ENCODE assay signal across 11 cellular contexts in genomic region chr11:68690671-68691401, GRCh38. TPM values are rescaled to one million over a fixed set of nuclear protein-coding genes. Genes with fewer than 3 reads are reported as not detected.
DNase-seq lines count a peak whose midpoint lies in the region; ATAC-seq and TF ChIP-seq lines count a peak whose summit lies in the region.
"Had no signal": no experiment of that assay in that cellular context is flagged by ENCODE, and none has a peak within 500 bp of the region (broad histone marks: within the 10 kb centered on the region; RNA-seq: fewer than 3 reads in every experiment).

No MANE protein-coding gene starts in this region.

- H3K4me1 Mint-ChIP-seq in activated T-cell treated with anti-CD3 and anti-CD28 coated beads, Interleukin-2, amount 50 U/mL, for 72 hours (ENCODE audit: low read depth): peaks cover 23% of the 10 kb centered on the region
- H3K4me1 Mint-ChIP-seq: memory B cell had no signal

- H3K4me1 ChIP-seq in SK-N-SH (ENCODE audit: control insufficient read depth in 1 of 2, insufficient read depth in 2 of 2, low read depth in 1 of 2, low read length in 1 of 2): peaks cover 0 to 29% of the 10 kb centered on the region in 2 experiments; a peak in 1 of 4 replicates

- H3F3A ChIP-seq in SK-N-SH (replicated peaks; ENCODE audit: insufficient read depth): no peaks in the 10 kb centered on the region

- H3K4me2 ChIP-seq in SK-N-SH: no peak overlapping the region

- H4K20me1 ChIP-seq in SK-N-SH (ENCODE audit: insufficient read depth): no peaks in the 10 kb centered on the region

- peaks cover 28% of the 10 kb centered on the region for H3K27me3 Mint-ChIP-seq in activated T-cell treated with anti-CD3 and anti-CD28 coated beads, Interleukin-2, amount 50 U/mL, for 72 hours (ENCODE audit: low read depth)

- no peaks in the 10 kb centered on the region for H3K9me3 ChIP-seq in SK-N-SH

- no peaks in the 10 kb centered on the region for H3K36me3 ChIP-seq in SK-N-SH (replicated peaks in 1 of 2; ENCODE audit: control insufficient read depth in 1 of 2, insufficient read depth in 2 of 2, low read length in 1 of 2)

- H3K9ac ChIP-seq in SK-N-SH: no peak overlapping the region

- no peak overlapping the region for H3K4me3 ChIP-seq in SK-N-SH (ENCODE audit: low read depth in 2 of 2, low read length in 1 of 2)
- H3K4me3 ChIP-seq in Jurkat, Clone E6-1 (ENCODE audit: low read length): no peak overlapping the region

- H3K27ac Mint-ChIP-seq in activated T-cell treated with anti-CD3 and anti-CD28 coated beads, Interleukin-2, amount 50 U/mL, for 72 hours: no peak overlapping the region
- H3K27ac Mint-ChIP-seq: memory B cell had no signal

- H3K9me2 ChIP-seq in SK-N-SH: no peaks in the 10 kb centered on the region

- POLR2A ChIA-PET in SK-N-SH (lab: Yijun Ruan, JAX): no interaction called here

- no peaks in the 10 kb centered on the region for H3K9me3 Mint-ChIP-seq in activated T-cell treated with anti-CD3 and anti-CD28 coated beads, Interleukin-2, amount 50 U/mL, for 72 hours

- CTCF ChIA-PET in SK-N-SH (lab: Yijun Ruan, JAX): interaction anchor here (0.7 to 1.4 kb wide), 3 partner anchors 14 to 92 kb away, joined by 3 to 4 read pairs (median 3); no protein-coding TSS in a partner anchor

- TF ChIP-seq CTCF in SK-N-SH (IDR thresholded peaks at IDR 0.05): peak; percentile 32

- H3K36me3 Mint-ChIP-seq in activated T-cell treated with anti-CD3 and anti-CD28 coated beads, Interleukin-2, amount 50 U/mL, for 72 hours (ENCODE audit: insufficient read depth in 2 of 2): no peaks in the 10 kb centered on the region

- H3K27me3 ChIP-seq in SK-N-SH (ENCODE audit: insufficient read depth): peaks cover 9% of the 10 kb centered on the region

- ATAC-seq in SK-N-SH treated with all-trans-retinoic acid at 6 μM for 48 hours: no peak
- ATAC-seq in activated T-cell treated with anti-CD3 and anti-CD28 coated beads, Interleukin-2, amount 50 U/mL, for 72 hours (replicated peaks in 1 of 2): peak; percentile 38 to 65

- no peak overlapping the region for H2AFZ ChIP-seq in SK-N-SH (ENCODE audit: low read depth)

- no peak for DNase-seq in SK-N-SH
- peak; percentile 84 for DNase-seq in Jurkat, Clone E6-1 (ENCODE audit: low read depth, low spot score)
- no peak for DNase-seq in activated T-cell treated with anti-CD3 and anti-CD28 coated beads, Interleukin-2, amount 50 U/mL, for 72 hours
- peak; percentile 33 for DNase-seq in mesenteric fat pad (ENCODE audit: low spot score)
- no peak for DNase-seq in NCI-H1092 treated with DMSO at 0.1 percent for 48 hours (lab: John Stamatoyannopoulos, UW)
- DNase-seq in RPMI8226: no peak
- no peak for DNase-seq in COR-L47 (lab: John Stamatoyannopoulos, UW)
- DNase-seq: NCI-H526 treated with DMSO at 0.1 percent for 48 hours, T-helper 9 cell had no signal

- peak; percentile 29; the same call in 1 of the 2 replicates for TF ChIP-seq RAD21 in SK-N-SH (IDR thresholded peaks at IDR 0.05; ENCODE audit: low read length)

- no peaks in the 10 kb centered on the region for H3K79me2 ChIP-seq in SK-N-SH (ENCODE audit: insufficient read depth)

- H3K4me3 Mint-ChIP-seq in activated T-cell treated with anti-CD3 and anti-CD28 coated beads, Interleukin-2, amount 50 U/mL, for 72 hours: peak overlapping the region; percentile 31 to 36
- H3K4me3 Mint-ChIP-seq: memory B cell had no signal

- 83% methylated on average over 16 of the region's 16 CpGs for WGBS in SK-N-SH (ENCODE audit: low lambda C conversion rate)

- TF ChIP-seq EP300 in SK-N-SH (IDR thresholded peaks at IDR 0.05; ENCODE audit: borderline replicate concordance in 1 of 2, low read depth in 1 of 2, low read length in 1 of 2): no peak

- no peak overlapping the region for H3K27ac ChIP-seq in SK-N-SH (ENCODE audit: low read depth in 2 of 2, low read length in 1 of 2)

TF ChIP-seq in SK-N-SH, 30 proteins besides CTCF, POLR2A, EP300 and RAD21:
- TF ChIP-seq, protein P1, sequence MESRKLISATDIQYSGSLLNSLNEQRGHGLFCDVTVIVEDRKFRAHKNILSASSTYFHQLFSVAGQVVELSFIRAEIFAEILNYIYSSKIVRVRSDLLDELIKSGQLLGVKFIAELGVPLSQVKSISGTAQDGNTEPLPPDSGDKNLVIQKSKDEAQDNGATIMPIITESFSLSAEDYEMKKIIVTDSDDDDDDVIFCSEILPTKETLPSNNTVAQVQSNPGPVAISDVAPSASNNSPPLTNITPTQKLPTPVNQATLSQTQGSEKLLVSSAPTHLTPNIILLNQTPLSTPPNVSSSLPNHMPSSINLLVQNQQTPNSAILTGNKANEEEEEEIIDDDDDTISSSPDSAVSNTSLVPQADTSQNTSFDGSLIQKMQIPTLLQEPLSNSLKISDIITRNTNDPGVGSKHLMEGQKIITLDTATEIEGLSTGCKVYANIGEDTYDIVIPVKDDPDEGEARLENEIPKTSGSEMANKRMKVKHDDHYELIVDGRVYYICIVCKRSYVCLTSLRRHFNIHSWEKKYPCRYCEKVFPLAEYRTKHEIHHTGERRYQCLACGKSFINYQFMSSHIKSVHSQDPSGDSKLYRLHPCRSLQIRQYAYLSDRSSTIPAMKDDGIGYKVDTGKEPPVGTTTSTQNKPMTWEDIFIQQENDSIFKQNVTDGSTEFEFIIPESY (IDR thresholded peaks at IDR 0.05; ENCODE audit: borderline replicate concordance, low read depth): no peak
TF ChIP-seq in SK-N-SH: peak in this region for 0.

TF ChIP-seq in SK-N-SH treated with all-trans-retinoic acid at 6 μM for 48 hours, 23 proteins besides CTCF, POLR2A, EP300 and RAD21:
- TF ChIP-seq ZFP30 (CRISPR knock-in tag; IDR thresholded peaks at IDR 0.05): no peak
- TF ChIP-seq SNAI2 (CRISPR knock-in tag; IDR thresholded peaks at IDR 0.05): no peak

RNA-seq across cellular contexts. Expression of gene GAL, which starts 6.5 kb away (rescaled TPM):
- polyA plus RNA-seq in SK-N-SH (2012; rRNA removed): 1.6 and 1.8 TPM in 2 replicates
- polyA plus RNA-seq in SK-N-SH (2012; cell fraction: cytosol; rRNA removed): 2.0 and 2.5 TPM in 2 replicates
- 0.44 and 1.1 TPM in 2 replicates for polyA plus RNA-seq in SK-N-SH (2012; cell fraction: nucleus; rRNA removed)
- polyA plus RNA-seq in Jurkat, Clone E6-1 (2012; ENCODE audit: insufficient read depth, insufficient read length): not detected
- under 1 TPM; 0.42 to 0.53 TPM for total RNA-seq in activated T-cell treated with anti-CD3 and anti-CD28 coated beads, Interleukin-2, amount 50 U/mL, for 72 hours
- 1.4 TPM for total RNA-seq in mesenteric fat pad

Comparison
In these comparisons a context has a peak if more than half of its experiments do, and no peak if none do; other contexts are left out.
1. DNase-seq: peak in Jurkat, Clone E6-1 (single experiment) and mesenteric fat pad (single experiment); none in SK-N-SH (single experiment), activated T-cell treated with anti-CD3 and anti-CD28 coated beads, Interleukin-2, amount 50 U/mL, for 72 hours (0 of 2), NCI-H1092 treated with DMSO at 0.1 percent for 48 hours (single experiment), RPMI8226 (single experiment) and COR-L47 (single experiment).